9 cellular contexts compared by ENCODE assay signal in the genomic region with DNA sequence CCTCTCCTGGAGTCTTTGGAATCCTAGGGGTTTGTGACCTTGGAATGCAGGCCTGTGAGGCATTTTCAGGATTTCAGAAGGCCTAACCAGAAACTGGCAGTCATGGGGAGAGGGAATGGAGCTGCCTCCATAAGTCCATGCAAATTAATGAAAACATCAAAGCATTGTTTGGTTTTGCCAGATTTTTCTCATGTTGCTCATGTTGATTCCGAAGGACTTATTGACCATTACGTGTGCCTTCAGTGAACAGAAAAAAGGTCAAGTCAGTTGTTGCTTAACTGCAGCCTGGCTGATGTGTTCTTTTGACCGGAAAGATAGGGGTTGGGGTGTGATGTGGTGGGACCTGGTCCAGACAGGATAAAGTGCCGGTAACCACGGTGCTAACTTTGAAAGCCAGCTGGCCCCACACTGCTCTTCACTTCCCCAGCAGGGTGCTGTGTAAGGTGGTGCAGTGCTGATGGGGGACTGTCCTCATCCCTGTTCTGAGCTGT. TPM values are rescaled to one million over a fixed set of nuclear protein-coding genes. Genes with fewer than 3 reads are reported as not detected.
A peak's percentile ranks its signal among the peaks of the same experiment; 100 is the strongest.
DNase-seq lines count a peak whose midpoint lies in the region; TF ChIP-seq lines count a peak whose summit lies in the region.
"Had no signal": no experiment of that assay in that cellular context is flagged by ENCODE, and none has a peak within 500 bp of the region (broad histone marks: within the 10 kb centered on the region; RNA-seq: fewer than 3 reads in every experiment).

No MANE protein-coding gene starts in this region.

- peaks cover 0 to 8% (median 0%) of the 10 kb centered on the region in 5 donors for H3K36me3 ChIP-seq in subcutaneous abdominal adipose tissue (ENCODE audit: control insufficient read depth in 5 of 5, insufficient read depth in 5 of 5, low read length in 5 of 5)

- H3K27me3 ChIP-seq in subcutaneous abdominal adipose tissue (ENCODE audit: control insufficient read depth in 5 of 5, insufficient read depth in 4 of 5, low read length in 5 of 5): no peaks in the 10 kb centered on the region

- H3K27me3 Mint-ChIP-seq in HFFc6 (ENCODE audit: insufficient read depth): peaks cover 3% of the 10 kb centered on the region; the same call in 1 of the 2 replicates

- H3K4me3 ChIP-seq in cardiac fibroblast (replicated peaks in 1 of 2; ENCODE audit: low read depth in 2 of 2, low read length in 2 of 2) (no peak overlapping the region), subcutaneous abdominal adipose tissue (ENCODE audit: low read depth in 1 of 5, low read length in 5 of 5) (no peak overlapping the region)

- peaks cover 69% of the 10 kb centered on the region for H3K4me1 Mint-ChIP-seq in HFFc6 (ENCODE audit: low read depth)

- H3K9me3 ChIP-seq in subcutaneous abdominal adipose tissue (ENCODE audit: control insufficient read depth in 5 of 5, low read length in 5 of 5): no peaks in the 10 kb centered on the region

- peaks cover 23% of the 10 kb centered on the region for H3K36me3 Mint-ChIP-seq in HFFc6 (ENCODE audit: low read depth)

- H3K9me3 Mint-ChIP-seq in HFFc6: no peaks in the 10 kb centered on the region

- no peak overlapping the region for H3K9ac ChIP-seq in subcutaneous abdominal adipose tissue (ENCODE audit: low read length in 5 of 5)

- peak overlapping the region; percentile 81 for H3K4me3 Mint-ChIP-seq in HFFc6

- H3K4me1 ChIP-seq in subcutaneous abdominal adipose tissue (ENCODE audit: control insufficient read depth in 5 of 5, insufficient read depth in 5 of 5, low read length in 5 of 5): peaks cover 8 to 41% (median 36%) of the 10 kb centered on the region in 5 donors

- H3K27ac Mint-ChIP-seq in HFFc6: peak overlapping the region; percentile 93

- peak; percentile 97 for DNase-seq in HFFc6
- DNase-seq in cardiac fibroblast (ENCODE audit: low read depth in 2 of 2): peak; percentile 91 to 95
- peak; percentile 97 for DNase-seq in kidney glomerular epithelial cell (lab: John Stamatoyannopoulos, UW)
- no peak for DNase-seq in DMS114 treated with DMSO at 0.1 percent for 48 hours (lab: John Stamatoyannopoulos, UW; ENCODE audit: unreplicated experiment)
- DNase-seq in SK-N-DZ (ENCODE audit: low spot score): no peak
- DNase-seq in stimulated activated CD4-positive, alpha-beta T cell treated with anti-CD3 and anti-CD28 coated beads, Interleukin-2, amount 100 ng/mL, for 48 hours: no peak
- DNase-seq in OCI-M2 (lab: John Stamatoyannopoulos, UW; ENCODE audit: unreplicated experiment): no peak
- DNase-seq: NCI-H748 treated with DMSO at 0.1 percent for 48 hours had no signal

- TF ChIP-seq CTCF in HFFc6 (IDR thresholded peaks at IDR 0.05): no peak
- no peak for TF ChIP-seq CTCF in cardiac fibroblast (IDR thresholded peaks at IDR 0.05; ENCODE audit: low read depth, low read length)

- peak overlapping the region; percentile 35 for H3K27ac ChIP-seq in subcutaneous abdominal adipose tissue (ENCODE audit: low read depth, low read length)

RNA-seq across cellular contexts. Expression of gene RNF113B, which starts 3.6 kb away (rescaled TPM):
- not detected for total RNA-seq in HFFc6 (2021; fragmentation: NEBNext Ultra II Directional; extraction: Animal tissue kit (Norgen Biotek cat#: 25700))
- polyA plus RNA-seq in SK-N-DZ (2014; cell fraction: cytosol; rRNA removed): not detected in 2 replicates
- not detected in 2 replicates for polyA plus RNA-seq in SK-N-DZ (2014; cell fraction: nucleus; rRNA removed)

RNA-seq across cellular contexts. Expression of gene FARP1, which starts 30.6 kb away (rescaled TPM):
- 100 to 1,000 TPM; 140 to 181 (median 150) TPM for total RNA-seq in HFFc6 (2021; fragmentation: NEBNext Ultra II Directional; extraction: Animal tissue kit (Norgen Biotek cat#: 25700))
- 16.3 and 29.6 TPM in 2 replicates for polyA plus RNA-seq in SK-N-DZ (2014; cell fraction: cytosol; rRNA removed)
- 22.1 and 57.0 TPM in 2 replicates for polyA plus RNA-seq in SK-N-DZ (2014; cell fraction: nucleus; rRNA removed)

Comparison
In these comparisons a context has a peak if more than half of its experiments do, and no peak if none do; other contexts are left out.
1. DNase-seq: peak in HFFc6 (single experiment), cardiac fibroblast (2 of 2) and kidney glomerular epithelial cell (single experiment); none in DMS114 treated with DMSO at 0.1 percent for 48 hours (single experiment), SK-N-DZ (single experiment), stimulated activated CD4-positive, alpha-beta T cell treated with anti-CD3 and anti-CD28 coated beads, Interleukin-2, amount 100 ng/mL, for 48 hours (0 of 2) and OCI-M2 (single experiment).